8 cellular contexts compared by ENCODE assay signal in the genomic region with DNA sequence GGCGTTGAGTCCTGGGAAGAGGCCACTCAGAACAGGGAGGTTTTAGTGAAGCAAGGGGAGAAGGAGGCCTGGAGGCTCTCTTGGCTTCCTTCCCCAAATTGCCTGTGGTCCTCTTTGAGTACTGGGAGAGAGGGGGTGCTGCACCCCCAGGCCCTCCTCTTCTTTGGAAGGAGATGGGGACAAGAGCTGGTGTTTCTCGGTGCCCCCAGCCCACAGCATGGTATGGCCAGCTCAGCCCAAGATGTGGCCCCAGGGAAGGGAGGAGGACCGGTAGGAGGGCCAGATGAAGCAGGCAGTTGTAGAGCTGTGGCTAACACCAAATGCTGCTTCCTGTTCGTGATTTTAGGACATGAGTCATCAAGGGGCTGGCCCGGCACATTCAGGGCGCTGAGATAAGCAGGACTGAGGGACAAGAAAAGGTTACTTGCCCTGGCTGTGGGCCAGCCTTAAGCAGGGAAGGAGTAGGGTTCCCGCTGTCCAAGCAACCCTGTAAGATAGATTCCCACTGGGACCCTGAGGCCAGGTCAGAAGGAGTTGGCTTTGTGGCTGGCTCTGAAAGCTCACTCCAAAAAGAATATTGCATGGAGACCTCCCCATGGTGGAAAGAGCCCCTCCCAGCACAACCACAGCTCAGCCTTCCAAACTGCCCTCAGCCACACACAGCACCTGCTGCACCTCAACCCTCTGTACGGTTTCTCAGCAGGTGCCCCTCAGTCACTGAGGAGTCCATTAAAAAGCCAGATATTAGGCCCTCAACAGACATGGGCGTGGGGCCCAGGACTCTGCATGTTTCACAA. TPM values are rescaled to one million over a fixed set of nuclear protein-coding genes. Genes with fewer than 3 reads are reported as not detected.
DNase-seq lines count a peak whose midpoint lies in the region; ATAC-seq and TF ChIP-seq lines count a peak whose summit lies in the region.

No MANE protein-coding gene starts in this region.

- H3K27me3 ChIP-seq in esophagus muscularis mucosa: peaks cover 0 to 8% (median 0%) of the 10 kb centered on the region in 4 donors
- no peaks in the 10 kb centered on the region for H3K27me3 ChIP-seq in tibial nerve

- H3K9me3 ChIP-seq in esophagus muscularis mucosa (no peaks in the 10 kb centered on the region), tibial nerve (no peaks in the 10 kb centered on the region)

- TF ChIP-seq POLR2A in esophagus muscularis mucosa (IDR thresholded peaks at IDR 0.05; ENCODE audit: low read depth) (no peak), tibial nerve (IDR thresholded peaks at IDR 0.05) (peak in 1 of 2 donors; percentile 21)

- H3K27ac ChIP-seq in esophagus muscularis mucosa (replicated peaks in 1 of 4) (peak overlapping the region; percentile 47 to 74 (median 53)), tibial nerve (peak overlapping the region; percentile 36 to 83 (median 77))

- peaks cover 27 to 38% (median 29%) of the 10 kb centered on the region in 4 donors for H3K4me1 ChIP-seq in esophagus muscularis mucosa
- H3K4me1 ChIP-seq in tibial nerve: peaks cover 0 to 43% (median 22%) of the 10 kb centered on the region in 4 donors

- DNase-seq in NCI-H226 (peak; percentile 91), esophagus muscularis mucosa (ENCODE audit: extremely low spot score) (peak; percentile 95), omental fat pad (ENCODE audit: low spot score) (peak; percentile 76), tibial nerve (ENCODE audit: low spot score in 2 of 2) (peak; percentile 67 to 77), NCI-H345 (lab: John Stamatoyannopoulos, UW) (no peak)
- peak; percentile 70 for DNase-seq in activated CD8-positive, alpha-beta memory T cell treated with anti-CD3 and anti-CD28 coated beads, Interleukin-2, amount 50 U/mL, for 4 hours

- intact Hi-C loops in esophagus muscularis mucosa (cut with DNase I): no loop called here

- TF ChIP-seq CTCF in esophagus muscularis mucosa (IDR thresholded peaks at IDR 0.05): no peak
- TF ChIP-seq CTCF in omental fat pad (IDR thresholded peaks at IDR 0.05): no peak
- TF ChIP-seq CTCF in tibial nerve (IDR thresholded peaks at IDR 0.05): no peak

- TF ChIP-seq EP300 in esophagus muscularis mucosa (IDR thresholded peaks at IDR 0.05) (no peak), tibial nerve (IDR thresholded peaks at IDR 0.05) (peak in 1 of 2 donors; percentile 87)

- H3K4me3 ChIP-seq in esophagus muscularis mucosa: no peak overlapping the region
- no peak overlapping the region for H3K4me3 ChIP-seq in tibial nerve

- H3K36me3 ChIP-seq in esophagus muscularis mucosa: no peaks in the 10 kb centered on the region
- H3K36me3 ChIP-seq in tibial nerve: no peaks in the 10 kb centered on the region

- peak; percentile 80 for ATAC-seq in GM18498 (IDR thresholded peaks at IDR 0.05; ENCODE audit: unreplicated experiment)
- ATAC-seq in HG02642 (IDR thresholded peaks at IDR 0.05; ENCODE audit: poor library complexity, unreplicated experiment): peak; percentile 68
- ATAC-seq in omental fat pad (ENCODE audit: low FRiP score): peak; percentile 57

- WGBS in esophagus muscularis mucosa: 30% methylated on average over 8 of the region's 9 CpGs
- WGBS in tibial nerve, 2 donors: 24 to 28% methylated on average over 8 to 9 of the region's 9 CpGs

RNA-seq across cellular contexts. Expression of a gene that starts 4.9 kb away (rescaled TPM):
- total RNA-seq in esophagus muscularis mucosa (10 to 100 TPM; 15.4 to 55.5 (median 32.4) TPM), omental fat pad (100 to 1,000 TPM in 2 of 4 donors, 10 to 100 TPM in 2; 34.0 to 122 (median 84.5) TPM), tibial nerve (10 to 100 TPM; 27.4 to 62.1 (median 43.5) TPM)
